Comparison of ENCODE assay signal across 1 cellular context in genomic region chr1:161502641-161503393, GRCh38.
TF ChIP-seq lines count a peak whose summit lies in the region.

No MANE protein-coding gene starts in this region.

TF ChIP-seq in K562, 482 proteins besides CTCF, POLR2A, EP300 and RAD21 (continued from another document):
- TF ChIP-seq, protein P1, sequence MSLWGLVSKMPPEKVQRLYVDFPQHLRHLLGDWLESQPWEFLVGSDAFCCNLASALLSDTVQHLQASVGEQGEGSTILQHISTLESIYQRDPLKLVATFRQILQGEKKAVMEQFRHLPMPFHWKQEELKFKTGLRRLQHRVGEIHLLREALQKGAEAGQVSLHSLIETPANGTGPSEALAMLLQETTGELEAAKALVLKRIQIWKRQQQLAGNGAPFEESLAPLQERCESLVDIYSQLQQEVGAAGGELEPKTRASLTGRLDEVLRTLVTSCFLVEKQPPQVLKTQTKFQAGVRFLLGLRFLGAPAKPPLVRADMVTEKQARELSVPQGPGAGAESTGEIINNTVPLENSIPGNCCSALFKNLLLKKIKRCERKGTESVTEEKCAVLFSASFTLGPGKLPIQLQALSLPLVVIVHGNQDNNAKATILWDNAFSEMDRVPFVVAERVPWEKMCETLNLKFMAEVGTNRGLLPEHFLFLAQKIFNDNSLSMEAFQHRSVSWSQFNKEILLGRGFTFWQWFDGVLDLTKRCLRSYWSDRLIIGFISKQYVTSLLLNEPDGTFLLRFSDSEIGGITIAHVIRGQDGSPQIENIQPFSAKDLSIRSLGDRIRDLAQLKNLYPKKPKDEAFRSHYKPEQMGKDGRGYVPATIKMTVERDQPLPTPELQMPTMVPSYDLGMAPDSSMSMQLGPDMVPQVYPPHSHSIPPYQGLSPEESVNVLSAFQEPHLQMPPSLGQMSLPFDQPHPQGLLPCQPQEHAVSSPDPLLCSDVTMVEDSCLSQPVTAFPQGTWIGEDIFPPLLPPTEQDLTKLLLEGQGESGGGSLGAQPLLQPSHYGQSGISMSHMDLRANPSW (CRISPR knock-in tag; IDR thresholded peaks at IDR 0.05) = no peak
- TF ChIP-seq SMC3 (conservative IDR thresholded peaks at IDR 0.05; ENCODE audit: insufficient read depth, low read depth, low read length) (no peak), BRF1 (IDR thresholded peaks at IDR 0.05; ENCODE audit: borderline replicate concordance, extremely low read depth, insufficient read length) (no peak), CCNT2 (IDR thresholded peaks at IDR 0.05; ENCODE audit: borderline replicate concordance, extremely low read depth, insufficient read length, low read depth, low read length) (peak; percentile 20), KDM1A (IDR thresholded peaks at IDR 0.05) (peak; percentile 69 to 76), NR4A1 (CRISPR knock-in tag; IDR thresholded peaks at IDR 0.05) (no peak), NR4A1 (tag; IDR thresholded peaks at IDR 0.05) (no peak), ZBTB17 (CRISPR knock-in tag; IDR thresholded peaks at IDR 0.05) (no peak), RBM14 (IDR thresholded peaks at IDR 0.05; ENCODE audit: borderline replicate concordance, insufficient read depth, low read depth, low read length) (no peak), RBBP5 (IDR thresholded peaks at IDR 0.05; ENCODE audit: borderline replicate concordance, insufficient read depth, low read length, poor library complexity, severe bottlenecking) (no peak), EWSR1 (IDR thresholded peaks at IDR 0.05; ENCODE audit: borderline replicate concordance, low read depth, partially characterized antibody) (no peak), CHD2 (IDR thresholded peaks at IDR 0.05; ENCODE audit: low read depth, low read length) (no peak), ZZZ3 (IDR thresholded peaks at IDR 0.05) (no peak), POU5F1 (IDR thresholded peaks at IDR 0.05; ENCODE audit: borderline replicate concordance, low read depth, low read length, partially characterized antibody) (no peak), MYNN (IDR thresholded peaks at IDR 0.05) (no peak), MYNN (CRISPR knock-in tag; IDR thresholded peaks at IDR 0.05) (no peak), ZFP91 (CRISPR knock-in tag; IDR thresholded peaks at IDR 0.05) (no peak), ZNF77 (CRISPR knock-in tag; IDR thresholded peaks at IDR 0.05) (no peak), ZNF24 (IDR thresholded peaks at IDR 0.05) (no peak), SIRT6 (IDR thresholded peaks at IDR 0.05; ENCODE audit: low read depth, low read length) (no peak), ETV1 (tag; conservative IDR thresholded peaks at IDR 0.05; ENCODE audit: low read depth) (peak; percentile 83), KLF6 (CRISPR knock-in tag; IDR thresholded peaks at IDR 0.05; ENCODE audit: borderline replicate concordance) (no peak), POLR2AphosphoS2 (IDR thresholded peaks at IDR 0.05; ENCODE audit: low read length) (no peak), RUNX1 (IDR thresholded peaks at IDR 0.05; ENCODE audit: low read depth) (no peak), ZFPM2 (CRISPR knock-in tag; IDR thresholded peaks at IDR 0.05) (no peak), BRF2 (IDR thresholded peaks at IDR 0.05; ENCODE audit: borderline replicate concordance, insufficient read depth, insufficient read length) (no peak), NR3C1 (CRISPR knock-in tag; IDR thresholded peaks at IDR 0.05) (no peak), PHTF2 (CRISPR knock-in tag; IDR thresholded peaks at IDR 0.05) (no peak), ZNF655 (CRISPR knock-in tag; IDR thresholded peaks at IDR 0.05) (no peak), SIX5 (IDR thresholded peaks at IDR 0.05; ENCODE audit: borderline replicate concordance in 1 of 2, insufficient read depth in 1 of 2, low read depth in 1 of 2, low read length in 2 of 2) (no peak), YBX1 (IDR thresholded peaks at IDR 0.05) (no peak), RBM34 (IDR thresholded peaks at IDR 0.05; ENCODE audit: borderline replicate concordance, insufficient read depth, low read length) (no peak), ZEB2 (IDR thresholded peaks at IDR 0.05) (no peak), TAF1 (IDR thresholded peaks at IDR 0.05; ENCODE audit: control insufficient read depth, extremely low read depth, insufficient read depth, low read length, severe bottlenecking) (no peak), NFXL1 (CRISPR knock-in tag; IDR thresholded peaks at IDR 0.05) (no peak), ADNP (tag; IDR thresholded peaks at IDR 0.05) (peak; percentile 99), FOSL1 (tag; conservative IDR thresholded peaks at IDR 0.05) (peak; percentile 96), ZNF586 (CRISPR knock-in tag; conservative IDR thresholded peaks at IDR 0.05) (no peak), LCOR (CRISPR knock-in tag; IDR thresholded peaks at IDR 0.05) (peak; percentile 46; the same call in 1 of the 2 replicates), L3MBTL2 (IDR thresholded peaks at IDR 0.05) (no peak), NFATC3 (IDR thresholded peaks at IDR 0.05) (no peak), BACH1 (tag; IDR thresholded peaks at IDR 0.05) (no peak), NR0B1 (IDR thresholded peaks at IDR 0.05; ENCODE audit: partially characterized antibody) (no peak), WHSC1 (IDR thresholded peaks at IDR 0.05; ENCODE audit: low read length) (no peak), HNRNPL (IDR thresholded peaks at IDR 0.05; ENCODE audit: low read depth, low read length) (no peak)
- TF ChIP-seq, protein P2, sequence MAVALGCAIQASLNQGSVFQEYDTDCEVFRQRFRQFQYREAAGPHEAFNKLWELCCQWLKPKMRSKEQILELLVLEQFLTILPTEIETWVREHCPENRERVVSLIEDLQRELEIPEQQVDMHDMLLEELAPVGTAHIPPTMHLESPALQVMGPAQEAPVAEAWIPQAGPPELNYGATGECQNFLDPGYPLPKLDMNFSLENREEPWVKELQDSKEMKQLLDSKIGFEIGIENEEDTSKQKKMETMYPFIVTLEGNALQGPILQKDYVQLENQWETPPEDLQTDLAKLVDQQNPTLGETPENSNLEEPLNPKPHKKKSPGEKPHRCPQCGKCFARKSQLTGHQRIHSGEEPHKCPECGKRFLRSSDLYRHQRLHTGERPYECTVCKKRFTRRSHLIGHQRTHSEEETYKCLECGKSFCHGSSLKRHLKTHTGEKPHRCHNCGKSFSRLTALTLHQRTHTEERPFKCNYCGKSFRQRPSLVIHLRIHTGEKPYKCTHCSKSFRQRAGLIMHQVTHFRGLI (CRISPR knock-in tag; IDR thresholded peaks at IDR 0.05) = no peak
- TF ChIP-seq, protein P3, sequence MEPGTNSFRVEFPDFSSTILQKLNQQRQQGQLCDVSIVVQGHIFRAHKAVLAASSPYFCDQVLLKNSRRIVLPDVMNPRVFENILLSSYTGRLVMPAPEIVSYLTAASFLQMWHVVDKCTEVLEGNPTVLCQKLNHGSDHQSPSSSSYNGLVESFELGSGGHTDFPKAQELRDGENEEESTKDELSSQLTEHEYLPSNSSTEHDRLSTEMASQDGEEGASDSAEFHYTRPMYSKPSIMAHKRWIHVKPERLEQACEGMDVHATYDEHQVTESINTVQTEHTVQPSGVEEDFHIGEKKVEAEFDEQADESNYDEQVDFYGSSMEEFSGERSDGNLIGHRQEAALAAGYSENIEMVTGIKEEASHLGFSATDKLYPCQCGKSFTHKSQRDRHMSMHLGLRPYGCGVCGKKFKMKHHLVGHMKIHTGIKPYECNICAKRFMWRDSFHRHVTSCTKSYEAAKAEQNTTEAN (CRISPR knock-in tag; IDR thresholded peaks at IDR 0.05) = no peak
- TF ChIP-seq, protein P4, sequence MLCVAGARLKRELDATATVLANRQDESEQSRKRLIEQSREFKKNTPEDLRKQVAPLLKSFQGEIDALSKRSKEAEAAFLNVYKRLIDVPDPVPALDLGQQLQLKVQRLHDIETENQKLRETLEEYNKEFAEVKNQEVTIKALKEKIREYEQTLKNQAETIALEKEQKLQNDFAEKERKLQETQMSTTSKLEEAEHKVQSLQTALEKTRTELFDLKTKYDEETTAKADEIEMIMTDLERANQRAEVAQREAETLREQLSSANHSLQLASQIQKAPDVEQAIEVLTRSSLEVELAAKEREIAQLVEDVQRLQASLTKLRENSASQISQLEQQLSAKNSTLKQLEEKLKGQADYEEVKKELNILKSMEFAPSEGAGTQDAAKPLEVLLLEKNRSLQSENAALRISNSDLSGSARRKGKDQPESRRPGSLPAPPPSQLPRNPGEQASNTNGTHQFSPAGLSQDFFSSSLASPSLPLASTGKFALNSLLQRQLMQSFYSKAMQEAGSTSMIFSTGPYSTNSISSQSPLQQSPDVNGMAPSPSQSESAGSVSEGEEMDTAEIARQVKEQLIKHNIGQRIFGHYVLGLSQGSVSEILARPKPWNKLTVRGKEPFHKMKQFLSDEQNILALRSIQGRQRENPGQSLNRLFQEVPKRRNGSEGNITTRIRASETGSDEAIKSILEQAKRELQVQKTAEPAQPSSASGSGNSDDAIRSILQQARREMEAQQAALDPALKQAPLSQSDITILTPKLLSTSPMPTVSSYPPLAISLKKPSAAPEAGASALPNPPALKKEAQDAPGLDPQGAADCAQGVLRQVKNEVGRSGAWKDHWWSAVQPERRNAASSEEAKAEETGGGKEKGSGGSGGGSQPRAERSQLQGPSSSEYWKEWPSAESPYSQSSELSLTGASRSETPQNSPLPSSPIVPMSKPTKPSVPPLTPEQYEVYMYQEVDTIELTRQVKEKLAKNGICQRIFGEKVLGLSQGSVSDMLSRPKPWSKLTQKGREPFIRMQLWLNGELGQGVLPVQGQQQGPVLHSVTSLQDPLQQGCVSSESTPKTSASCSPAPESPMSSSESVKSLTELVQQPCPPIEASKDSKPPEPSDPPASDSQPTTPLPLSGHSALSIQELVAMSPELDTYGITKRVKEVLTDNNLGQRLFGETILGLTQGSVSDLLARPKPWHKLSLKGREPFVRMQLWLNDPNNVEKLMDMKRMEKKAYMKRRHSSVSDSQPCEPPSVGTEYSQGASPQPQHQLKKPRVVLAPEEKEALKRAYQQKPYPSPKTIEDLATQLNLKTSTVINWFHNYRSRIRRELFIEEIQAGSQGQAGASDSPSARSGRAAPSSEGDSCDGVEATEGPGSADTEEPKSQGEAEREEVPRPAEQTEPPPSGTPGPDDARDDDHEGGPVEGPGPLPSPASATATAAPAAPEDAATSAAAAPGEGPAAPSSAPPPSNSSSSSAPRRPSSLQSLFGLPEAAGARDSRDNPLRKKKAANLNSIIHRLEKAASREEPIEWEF (CRISPR knock-in tag; IDR thresholded peaks at IDR 0.05) = no peak
TF ChIP-seq in K562: peak in this region for 72.
